ENCODE assay signal across 10 cellular contexts in genomic region chr3:99929409-99930139, GRCh38.
DNase-seq lines count a peak whose midpoint lies in the region; ATAC-seq and TF ChIP-seq lines count a peak whose summit lies in the region.
"Had no signal": no experiment of that assay in that cellular context is flagged by ENCODE, and none has a peak within 500 bp of the region (broad histone marks: within the 10 kb centered on the region; RNA-seq: fewer than 3 reads in every experiment).

No MANE protein-coding gene starts in this region.

- H4K20me1 ChIP-seq in KMS-11 (ENCODE audit: insufficient read depth) (no peaks in the 10 kb centered on the region), hepatocyte (ENCODE audit: insufficient read depth, poor library complexity, severe bottlenecking) (no peaks in the 10 kb centered on the region), OCI-LY7 (ENCODE audit: insufficient read depth, low read length) (no peaks in the 10 kb centered on the region)

- no peaks in the 10 kb centered on the region for H3K27me3 Mint-ChIP-seq in brain
- no peaks in the 10 kb centered on the region for H3K27me3 Mint-ChIP-seq in Calu3 (ENCODE audit: unreplicated experiment)

- peak; percentile 35 for DNase-seq in hepatocyte (ENCODE audit: low spot score)
- DNase-seq in activated CD4-positive, CD25-positive, alpha-beta regulatory T cell treated with anti-CD3 and anti-CD28 coated beads, Interleukin-2, amount 50 U/mL, for 72 hours = no peak
- DNase-seq in OCI-LY7 (ENCODE audit: low spot score) = no peak
- DNase-seq in Calu3 = no peak

- ATAC-seq in GM21367 (IDR thresholded peaks at IDR 0.05; ENCODE audit: unreplicated experiment) = no peak
- ATAC-seq: activated CD4-positive, CD25-positive, alpha-beta regulatory T cell treated with anti-CD3 and anti-CD28 coated beads, Interleukin-2, amount 50 U/mL, for 24 hours had no signal

- peak overlapping the region in 4 of 5 experiments; percentile 28 to 94 (median 62) for H3K27ac Mint-ChIP-seq in brain
- no peak overlapping the region for H3K27ac Mint-ChIP-seq in Calu3 (ENCODE audit: unreplicated experiment)

- H3K4me3 Mint-ChIP-seq in brain (peak overlapping the region in 1 of 5 experiments; percentile 50), Calu3 (ENCODE audit: low read depth, unreplicated experiment) (no peak overlapping the region)

- H3K36me3 ChIP-seq in KMS-11 (ENCODE audit: insufficient read depth) (no peaks in the 10 kb centered on the region), hepatocyte (replicated peaks; ENCODE audit: insufficient read depth, low read depth) (no peaks in the 10 kb centered on the region), stomach smooth muscle (ENCODE audit: control insufficient read depth in 2 of 2, insufficient read depth in 2 of 2, low read length in 2 of 2) (no peaks in the 10 kb centered on the region), OCI-LY7 (ENCODE audit: insufficient read depth, low read length) (no peaks in the 10 kb centered on the region)
- H3K36me3 ChIP-seq: adrenal gland had no signal

- H3K4me3 ChIP-seq in KMS-11 (IDR thresholded peaks at IDR 0.05; ENCODE audit: insufficient read depth, low read depth, low read length) (no peak overlapping the region), hepatocyte (no peak overlapping the region), stomach smooth muscle (ENCODE audit: low read length in 2 of 2) (peak overlapping the region; percentile 33 to 49), OCI-LY7 (ENCODE audit: low read depth, low read length, poor library complexity, severe bottlenecking) (no peak overlapping the region)
- H3K4me3 ChIP-seq: adrenal gland had no signal

- H3K27ac ChIP-seq in KMS-11 (peak overlapping the region; percentile 13; the same call in 1 of the 2 replicates), hepatocyte (peak overlapping the region; percentile 64), stomach smooth muscle (ENCODE audit: low read length) (peak overlapping the region; percentile 85), OCI-LY7 (ENCODE audit: low read depth, low read length, poor library complexity, severe bottlenecking) (no peak overlapping the region)

- 70% methylated on average over 6 of the region's 6 CpGs for WGBS in hepatocyte (ENCODE audit: low lambda C conversion rate, missing lambda C conversion rate)

- H3K9me3 Mint-ChIP-seq in brain (peaks cover 0 to 3% (median 0%) of the 10 kb centered on the region in 5 experiments), Calu3 (ENCODE audit: low read depth, unreplicated experiment) (no peaks in the 10 kb centered on the region)

- H3K4me1 Mint-ChIP-seq in brain (peaks cover 49% of the 10 kb centered on the region), Calu3 (ENCODE audit: low read depth, unreplicated experiment) (peaks cover 14% of the 10 kb centered on the region)

- H3K27me3 ChIP-seq in KMS-11 (ENCODE audit: insufficient read depth, low read depth) = no peaks in the 10 kb centered on the region
- H3K27me3 ChIP-seq in hepatocyte = no peaks in the 10 kb centered on the region
- H3K27me3 ChIP-seq in stomach smooth muscle (ENCODE audit: control insufficient read depth in 1 of 2, insufficient read depth in 2 of 2, low read length in 2 of 2) = no peaks in the 10 kb centered on the region
- H3K27me3 ChIP-seq: adrenal gland had no signal

- POLR2A ChIA-PET in OCI-LY7 (lab: Charles Lee) = no interaction called here

- intact Hi-C loops in OCI-LY7 (cut with micrococcal nuclease; ENCODE audit: unreplicated experiment) = no loop called here
- intact Hi-C loops in Calu3 (cut with micrococcal nuclease; ENCODE audit: unreplicated experiment) = no loop called here

- peaks cover 26% of the 10 kb centered on the region for H3K4me1 ChIP-seq in KMS-11 (ENCODE audit: low read depth, poor library complexity, severe bottlenecking)
- peaks cover 32% of the 10 kb centered on the region for H3K4me1 ChIP-seq in hepatocyte (ENCODE audit: insufficient read depth)
- peaks cover 40% of the 10 kb centered on the region for H3K4me1 ChIP-seq in stomach smooth muscle (ENCODE audit: control insufficient read depth, insufficient read depth, low read length)
- H3K4me1 ChIP-seq in OCI-LY7 (ENCODE audit: insufficient read depth, low read length, poor library complexity, severe bottlenecking) = no peaks in the 10 kb centered on the region

- H2AFZ ChIP-seq in KMS-11 (ENCODE audit: low read depth) (no peak overlapping the region), hepatocyte (no peak overlapping the region), OCI-LY7 (ENCODE audit: low read length) (no peak overlapping the region)

- H3K9me2 ChIP-seq in hepatocyte (replicated peaks; ENCODE audit: insufficient read depth) (no peaks in the 10 kb centered on the region), OCI-LY7 (ENCODE audit: insufficient read depth, low read length) (no peaks in the 10 kb centered on the region)

- BruUV-seq in OCI-LY7 (replicated peaks; lab: Mats Ljungman, UMichigan) (no TSS peak), Calu3 (replicated peaks; lab: Mats Ljungman, UMichigan) (no TSS peak)

- H3K79me2 ChIP-seq in KMS-11 (ENCODE audit: insufficient read depth, low read depth) (no peaks in the 10 kb centered on the region), hepatocyte (no peaks in the 10 kb centered on the region), OCI-LY7 (ENCODE audit: insufficient read depth, low read depth, low read length) (no peaks in the 10 kb centered on the region)

- peaks cover 4% of the 10 kb centered on the region for H3K36me3 Mint-ChIP-seq in brain
- no peaks in the 10 kb centered on the region for H3K36me3 Mint-ChIP-seq in Calu3 (ENCODE audit: insufficient read depth, unreplicated experiment)

- no peak for TF ChIP-seq CTCF in KMS-11 (conservative IDR thresholded peaks at IDR 0.05; ENCODE audit: low read depth, low read length)
- no peak for TF ChIP-seq CTCF in brain (conservative IDR thresholded peaks at IDR 0.05)
- peak; percentile 1 for TF ChIP-seq CTCF in hepatocyte (IDR thresholded peaks at IDR 0.05; ENCODE audit: poor library complexity)
- TF ChIP-seq CTCF in OCI-LY7 (conservative IDR thresholded peaks at IDR 0.05; ENCODE audit: low read length) = no peak
- no peak for TF ChIP-seq CTCF in Calu3 (IDR thresholded peaks at IDR 0.05; ENCODE audit: unreplicated experiment)

- H3K4me2 ChIP-seq in KMS-11 = peak overlapping the region; percentile 44
- no peak overlapping the region for H3K4me2 ChIP-seq in hepatocyte
- no peak overlapping the region for H3K4me2 ChIP-seq in OCI-LY7 (ENCODE audit: low read length)

- no peaks in the 10 kb centered on the region for H3K9me3 ChIP-seq in hepatocyte (ENCODE audit: low read depth)
- no peaks in the 10 kb centered on the region for H3K9me3 ChIP-seq in stomach smooth muscle (ENCODE audit: control insufficient read depth in 2 of 2, low read length in 2 of 2)
- no peaks in the 10 kb centered on the region for H3K9me3 ChIP-seq in OCI-LY7 (ENCODE audit: low read length)
- H3K9me3 ChIP-seq: adrenal gland had no signal

- CTCF ChIA-PET in OCI-LY7 (lab: Charles Lee; ENCODE audit: unreplicated experiment) (no interaction called here), Calu3 (lab: Charles Lee) (no interaction called here)

- H3K9ac ChIP-seq in KMS-11 = no peak overlapping the region
- peak overlapping the region; percentile 46 to 62 for H3K9ac ChIP-seq in stomach smooth muscle (ENCODE audit: low read length in 2 of 2)

Comparison
In these comparisons a context has a peak if more than half of its experiments do, and no peak if none do; other contexts are left out.
1. H3K4me3 ChIP-seq: peak in stomach smooth muscle (2 of 2); none in KMS-11 (single experiment), hepatocyte (single experiment) and OCI-LY7 (single experiment).